1 cellular context compared by ENCODE assay signal in genomic region chr3:170317954-170318353, GRCh38.
TF ChIP-seq lines count a peak whose summit lies in the region.

No MANE protein-coding gene starts in this region.

TF ChIP-seq in HepG2, 621 proteins besides CTCF, POLR2A, EP300 and RAD21 (continued from another document):
- TF ChIP-seq ZNF749 (CRISPR knock-in tag; IDR thresholded peaks at IDR 0.05; ENCODE audit: borderline replicate concordance) = no peak
- no peak for TF ChIP-seq SRF (IDR thresholded peaks at IDR 0.05; ENCODE audit: low read depth, low read length)
- TF ChIP-seq EED (CRISPR knock-in tag; IDR thresholded peaks at IDR 0.05) = no peak
- TF ChIP-seq, protein P1, sequence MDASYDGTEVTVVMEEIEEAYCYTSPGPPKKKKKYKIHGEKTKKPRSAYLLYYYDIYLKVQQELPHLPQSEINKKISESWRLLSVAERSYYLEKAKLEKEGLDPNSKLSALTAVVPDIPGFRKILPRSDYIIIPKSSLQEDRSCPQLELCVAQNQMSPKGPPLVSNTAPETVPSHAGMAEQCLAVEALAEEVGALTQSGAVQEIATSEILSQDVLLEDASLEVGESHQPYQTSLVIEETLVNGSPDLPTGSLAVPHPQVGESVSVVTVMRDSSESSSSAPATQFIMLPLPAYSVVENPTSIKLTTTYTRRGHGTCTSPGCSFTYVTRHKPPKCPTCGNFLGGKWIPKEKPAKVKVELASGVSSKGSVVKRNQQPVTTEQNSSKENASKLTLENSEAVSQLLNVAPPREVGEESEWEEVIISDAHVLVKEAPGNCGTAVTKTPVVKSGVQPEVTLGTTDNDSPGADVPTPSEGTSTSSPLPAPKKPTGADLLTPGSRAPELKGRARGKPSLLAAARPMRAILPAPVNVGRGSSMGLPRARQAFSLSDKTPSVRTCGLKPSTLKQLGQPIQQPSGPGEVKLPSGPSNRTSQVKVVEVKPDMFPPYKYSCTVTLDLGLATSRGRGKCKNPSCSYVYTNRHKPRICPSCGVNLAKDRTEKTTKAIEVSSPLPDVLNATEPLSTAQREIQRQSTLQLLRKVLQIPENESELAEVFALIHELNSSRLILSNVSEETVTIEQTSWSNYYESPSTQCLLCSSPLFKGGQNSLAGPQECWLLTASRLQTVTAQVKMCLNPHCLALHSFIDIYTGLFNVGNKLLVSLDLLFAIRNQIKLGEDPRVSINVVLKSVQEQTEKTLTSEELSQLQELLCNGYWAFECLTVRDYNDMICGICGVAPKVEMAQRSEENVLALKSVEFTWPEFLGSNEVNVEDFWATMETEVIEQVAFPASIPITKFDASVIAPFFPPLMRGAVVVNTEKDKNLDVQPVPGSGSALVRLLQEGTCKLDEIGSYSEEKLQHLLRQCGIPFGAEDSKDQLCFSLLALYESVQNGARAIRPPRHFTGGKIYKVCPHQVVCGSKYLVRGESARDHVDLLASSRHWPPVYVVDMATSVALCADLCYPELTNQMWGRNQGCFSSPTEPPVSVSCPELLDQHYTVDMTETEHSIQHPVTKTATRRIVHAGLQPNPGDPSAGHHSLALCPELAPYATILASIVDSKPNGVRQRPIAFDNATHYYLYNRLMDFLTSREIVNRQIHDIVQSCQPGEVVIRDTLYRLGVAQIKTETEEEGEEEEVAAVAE (CRISPR knock-in tag; IDR thresholded peaks at IDR 0.05; ENCODE audit: borderline replicate concordance) = no peak
- no peak for TF ChIP-seq REXO4 (CRISPR knock-in tag; IDR thresholded peaks at IDR 0.05; ENCODE audit: borderline replicate concordance)
